In genomic region chr15:70518201-70519003, GRCh38 we compare ENCODE assay signal across 21 cellular contexts.
"Had no signal": no experiment of that assay in that cellular context is flagged by ENCODE, and none has a peak within 500 bp of the region (broad histone marks: within the 10 kb centered on the region; RNA-seq: fewer than 3 reads in every experiment).

No MANE protein-coding gene starts in this region.

- H3K4me1 ChIP-seq: colonic mucosa, esophagus muscularis mucosa, psoas muscle had no signal

- H3K4me3 ChIP-seq: colonic mucosa, esophagus muscularis mucosa, hepatocyte, psoas muscle, thyroid gland had no signal

- H3K27me3 ChIP-seq: colonic mucosa, thyroid gland had no signal

- DNase-seq: activated CD4-positive, alpha-beta T cell treated with anti-CD3 and anti-CD28 coated beads for 1 hour; activated CD4-positive, alpha-beta T cell treated with anti-CD3 and anti-CD28 coated beads, Interleukin-2, amount 50 U/mL, for 4 hours; activated naive CD4-positive, alpha-beta T cell; anterior cingulate cortex; central memory CD4-positive, alpha-beta T cell; colonic mucosa; left cardiac atrium; mesendoderm; naive thymus-derived CD4-positive, alpha-beta T cell; psoas muscle; stimulated activated CD8-positive, alpha-beta memory T cell treated with anti-CD3 and anti-CD28 coated beads, Interleukin-4, amount 100 ng/mL, for 48 hours; stimulated activated naive CD4-positive, alpha-beta T cell; thyroid gland had no signal

- H3K79me2 ChIP-seq: hepatocyte had no signal

- H3K4me3 Mint-ChIP-seq: activated T-helper 1 cell treated with anti-CD3 and anti-CD28 coated beads, Interleukin-12 subunit alpha, Interleukin-12 subunit beta, Interleukin-2, Interleukin-4 antibody, amounts not matched to agents 30 ng/mL and 10 ng/mL and 1 ng/mL, durations not matched to agents 14 hours and 24 hours and 36 hours; brain; T-helper 1 cell treated with Interleukin-12 subunit alpha and Interleukin-12 subunit beta and Interleukin-4 antibody, amounts not matched to agents 30 μg/mL and 1 μg/mL, for 36 hours had no signal

- H3K9me3 Mint-ChIP-seq: activated T-helper 1 cell treated with anti-CD3 and anti-CD28 coated beads, Interleukin-12 subunit alpha, Interleukin-12 subunit beta, Interleukin-2, Interleukin-4 antibody, amounts not matched to agents 30 ng/mL and 10 ng/mL and 1 ng/mL, durations not matched to agents 14 hours and 24 hours and 36 hours; naive thymus-derived CD4-positive, alpha-beta T cell; T-helper 1 cell treated with Interleukin-12 subunit alpha and Interleukin-12 subunit beta and Interleukin-4 antibody, amounts not matched to agents 30 μg/mL and 1 μg/mL, for 36 hours had no signal

- H3K27ac Mint-ChIP-seq: activated T-helper 1 cell treated with anti-CD3 and anti-CD28 coated beads, Interleukin-12 subunit alpha, Interleukin-12 subunit beta, Interleukin-2, Interleukin-4 antibody, amounts not matched to agents 30 ng/mL and 10 ng/mL and 1 ng/mL, durations not matched to agents 14 hours and 24 hours and 36 hours; brain; T-helper 1 cell treated with Interleukin-12 subunit alpha and Interleukin-12 subunit beta and Interleukin-4 antibody, amounts not matched to agents 30 μg/mL and 1 μg/mL, for 36 hours had no signal

- H3K27ac ChIP-seq: colonic mucosa, esophagus muscularis mucosa, hepatocyte, psoas muscle, thyroid gland, VCaP had no signal

- H3K4me2 ChIP-seq: hepatocyte had no signal

- H3K9me3 ChIP-seq: colonic mucosa, esophagus muscularis mucosa, psoas muscle, thyroid gland had no signal

- H3K4me1 Mint-ChIP-seq: brain had no signal

- H3K36me3 Mint-ChIP-seq: brain had no signal

- H3K36me3 ChIP-seq: colonic mucosa, esophagus muscularis mucosa, thyroid gland had no signal

- FAIRE-seq: endometrium, islet of Langerhans had no signal

- H2AFZ ChIP-seq: hepatocyte had no signal
